20 cellular contexts compared by ENCODE assay signal in the genomic region with DNA sequence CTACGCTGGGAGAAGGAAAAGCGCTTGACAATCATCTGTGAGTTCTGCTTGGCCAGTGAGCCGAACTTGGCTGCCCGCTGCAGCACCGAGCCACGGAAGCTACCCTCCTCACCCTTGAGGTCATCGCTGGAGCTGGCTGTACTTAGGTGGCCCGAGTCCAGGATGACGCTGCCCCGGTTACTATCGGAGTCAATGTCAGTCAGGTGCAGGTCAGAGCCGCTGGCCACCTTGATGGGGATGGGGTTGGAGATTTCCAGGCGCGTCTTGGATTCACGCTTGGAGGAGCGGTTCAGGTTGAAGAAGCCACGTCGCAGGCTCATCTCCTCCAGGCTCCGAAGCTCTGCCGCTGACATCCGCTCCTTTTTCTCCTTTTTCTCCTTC.
"Had no signal": no experiment of that assay in that cellular context is flagged by ENCODE, and none has a peak within 500 bp of the region (broad histone marks: within the 10 kb centered on the region; RNA-seq: fewer than 3 reads in every experiment).

No MANE protein-coding gene starts in this region.

- H3K27me3 ChIP-seq: dorsolateral prefrontal cortex, esophagus muscularis mucosa, gastrocnemius medialis, left lung, neutrophil, right atrium auricular region, stomach, transverse colon had no signal

- FAIRE-seq: small intestine had no signal

- H3K9me3 ChIP-seq: esophagus muscularis mucosa, gastrocnemius medialis, left lung, lower lobe of right lung, neutrophil, right atrium auricular region, stomach, thoracic aorta, transverse colon had no signal

- H3K36me3 ChIP-seq: neutrophil had no signal

- H3K27ac ChIP-seq: coronary artery, epithelial cell of prostate, esophagus muscularis mucosa, gastrocnemius medialis, left lung, lower lobe of right lung, neutrophil, right atrium auricular region, stomach, thoracic aorta, transverse colon had no signal

- H3K4me3 ChIP-seq: coronary artery, dorsolateral prefrontal cortex, esophagus muscularis mucosa, gastrocnemius medialis, left lung, lower lobe of right lung, right atrium auricular region, stomach, thoracic aorta, transverse colon had no signal

- ATAC-seq: gastrocnemius medialis; left lung; lower lobe of right lung; stimulated activated naive B cell treated with anti-CD40 and anti-IgM and Interleukin-4, amounts not matched to agents 10 μg/mL and 1 μg/mL and 100 μg/mL, for 72 hours had no signal

- DNase-seq: central memory CD4-positive, alpha-beta T cell; effector CD8-positive, alpha-beta T cell; gastrocnemius medialis; islet precursor cell; left lung; lower lobe of right lung; mesendoderm; naive B cell; small intestine; stimulated activated CD4-positive, alpha-beta T cell treated with anti-CD3 and anti-CD28 coated beads, Interleukin-4, amount 100 ng/mL, for 4 hours; stimulated activated naive B cell treated with anti-CD40 and anti-IgM and Interleukin-4, amounts not matched to agents 10 μg/mL and 1 μg/mL and 100 μg/mL, for 72 hours; stomach; transverse colon had no signal
